In the genomic region with DNA sequence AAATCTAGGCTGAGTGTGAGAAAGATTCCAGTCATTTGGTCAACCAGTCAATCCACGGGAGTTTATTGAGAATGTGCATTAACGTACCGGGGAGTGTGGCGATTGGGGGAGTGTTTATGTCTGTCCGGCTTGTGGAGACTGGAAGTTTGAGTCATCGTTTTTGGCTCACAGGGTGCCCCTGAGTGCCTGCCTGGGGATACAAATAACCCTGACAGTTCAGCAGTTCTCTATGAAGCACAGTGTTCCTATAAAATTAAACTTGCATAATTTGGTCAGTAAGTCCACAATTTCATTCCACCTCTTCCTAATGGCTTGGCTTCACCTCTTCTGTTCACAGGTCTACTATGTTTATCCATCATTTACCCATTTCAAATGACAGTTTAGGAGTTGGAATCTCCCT, we compare ENCODE assay signal across 2 cellular contexts.
TF ChIP-seq lines count a peak whose summit lies in the region.

No MANE protein-coding gene starts in this region.

TF ChIP-seq in IMR-90, 13 proteins besides CTCF, POLR2A, EP300 and RAD21 (continued from another document):
- TF ChIP-seq ELK1 (IDR thresholded peaks at IDR 0.05; ENCODE audit: borderline replicate concordance, low read depth, low read length) (no peak), MAFK (IDR thresholded peaks at IDR 0.05; ENCODE audit: low read depth, low read length) (no peak), MXI1 (IDR thresholded peaks at IDR 0.05; ENCODE audit: borderline replicate concordance, low read depth, low read length) (no peak), CHD1 (IDR thresholded peaks at IDR 0.05; ENCODE audit: low read depth, low read length) (no peak), BHLHE40 (IDR thresholded peaks at IDR 0.05; ENCODE audit: low read depth, low read length) (no peak), SMC3 (IDR thresholded peaks at IDR 0.05; ENCODE audit: low read depth, low read length) (no peak)

TF ChIP-seq in SK-N-SH, 30 proteins besides CTCF, POLR2A, EP300 and RAD21 (continued from another document):
- TF ChIP-seq SMC3 (IDR thresholded peaks at IDR 0.05; ENCODE audit: low read depth, low read length): no peak
- no peak for TF ChIP-seq POLR2AphosphoS5 (IDR thresholded peaks at IDR 0.05; ENCODE audit: low read depth, low read length)
- TF ChIP-seq GABPA (IDR thresholded peaks at IDR 0.05; ENCODE audit: low read depth): no peak
- TF ChIP-seq TAF1 (IDR thresholded peaks at IDR 0.05; ENCODE audit: borderline replicate concordance, low read depth, low read length): no peak
- no peak for TF ChIP-seq MEF2A (IDR thresholded peaks at IDR 0.05; ENCODE audit: borderline replicate concordance, low read depth)
- TF ChIP-seq, protein P1, sequence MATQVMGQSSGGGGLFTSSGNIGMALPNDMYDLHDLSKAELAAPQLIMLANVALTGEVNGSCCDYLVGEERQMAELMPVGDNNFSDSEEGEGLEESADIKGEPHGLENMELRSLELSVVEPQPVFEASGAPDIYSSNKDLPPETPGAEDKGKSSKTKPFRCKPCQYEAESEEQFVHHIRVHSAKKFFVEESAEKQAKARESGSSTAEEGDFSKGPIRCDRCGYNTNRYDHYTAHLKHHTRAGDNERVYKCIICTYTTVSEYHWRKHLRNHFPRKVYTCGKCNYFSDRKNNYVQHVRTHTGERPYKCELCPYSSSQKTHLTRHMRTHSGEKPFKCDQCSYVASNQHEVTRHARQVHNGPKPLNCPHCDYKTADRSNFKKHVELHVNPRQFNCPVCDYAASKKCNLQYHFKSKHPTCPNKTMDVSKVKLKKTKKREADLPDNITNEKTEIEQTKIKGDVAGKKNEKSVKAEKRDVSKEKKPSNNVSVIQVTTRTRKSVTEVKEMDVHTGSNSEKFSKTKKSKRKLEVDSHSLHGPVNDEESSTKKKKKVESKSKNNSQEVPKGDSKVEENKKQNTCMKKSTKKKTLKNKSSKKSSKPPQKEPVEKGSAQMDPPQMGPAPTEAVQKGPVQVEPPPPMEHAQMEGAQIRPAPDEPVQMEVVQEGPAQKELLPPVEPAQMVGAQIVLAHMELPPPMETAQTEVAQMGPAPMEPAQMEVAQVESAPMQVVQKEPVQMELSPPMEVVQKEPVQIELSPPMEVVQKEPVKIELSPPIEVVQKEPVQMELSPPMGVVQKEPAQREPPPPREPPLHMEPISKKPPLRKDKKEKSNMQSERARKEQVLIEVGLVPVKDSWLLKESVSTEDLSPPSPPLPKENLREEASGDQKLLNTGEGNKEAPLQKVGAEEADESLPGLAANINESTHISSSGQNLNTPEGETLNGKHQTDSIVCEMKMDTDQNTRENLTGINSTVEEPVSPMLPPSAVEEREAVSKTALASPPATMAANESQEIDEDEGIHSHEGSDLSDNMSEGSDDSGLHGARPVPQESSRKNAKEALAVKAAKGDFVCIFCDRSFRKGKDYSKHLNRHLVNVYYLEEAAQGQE (IDR thresholded peaks at IDR 0.05; ENCODE audit: low read depth, low read length): no peak
- TF ChIP-seq IRF3 (IDR thresholded peaks at IDR 0.05; ENCODE audit: low read depth, low read length): no peak
- TF ChIP-seq, protein P2, sequence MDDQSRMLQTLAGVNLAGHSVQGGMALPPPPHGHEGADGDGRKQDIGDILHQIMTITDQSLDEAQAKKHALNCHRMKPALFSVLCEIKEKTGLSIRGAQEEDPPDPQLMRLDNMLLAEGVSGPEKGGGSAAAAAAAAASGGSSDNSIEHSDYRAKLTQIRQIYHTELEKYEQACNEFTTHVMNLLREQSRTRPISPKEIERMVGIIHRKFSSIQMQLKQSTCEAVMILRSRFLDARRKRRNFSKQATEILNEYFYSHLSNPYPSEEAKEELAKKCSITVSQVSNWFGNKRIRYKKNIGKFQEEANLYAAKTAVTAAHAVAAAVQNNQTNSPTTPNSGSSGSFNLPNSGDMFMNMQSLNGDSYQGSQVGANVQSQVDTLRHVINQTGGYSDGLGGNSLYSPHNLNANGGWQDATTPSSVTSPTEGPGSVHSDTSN (IDR thresholded peaks at IDR 0.05): no peak
